8 cellular contexts compared by ENCODE assay signal in genomic region chr13:52450012-52450792, GRCh38. TPM values are rescaled to one million over a fixed set of nuclear protein-coding genes. Genes with fewer than 3 reads are reported as not detected.
A peak's percentile ranks its signal among the peaks of the same experiment; 100 is the strongest.
DNase-seq lines count a peak whose midpoint lies in the region; ATAC-seq and TF ChIP-seq lines count a peak whose summit lies in the region.

TSS of gene VPS36 (minus strand) at chr13:52450634. CDS start at chr13:52450594, 40 bp downstream.

- H3K4me3 ChIP-seq in HUES48 (ENCODE audit: low read depth, low read length) = peak within 1 kb of the TSS; percentile 93
- peak within 1 kb of the TSS; percentile 55 for H3K4me3 ChIP-seq in NT2/D1 (ENCODE audit: insufficient read length, low read depth)
- H3K4me3 ChIP-seq in endodermal cell (ENCODE audit: low read length) = peak within 1 kb of the TSS; percentile 94
- H3K4me3 ChIP-seq in mesodermal cell (ENCODE audit: extremely low read depth, insufficient read depth, low read length, poor library complexity, severe bottlenecking) = peak within 1 kb of the TSS; percentile 69

- H3K27ac Mint-ChIP-seq in Calu3 (ENCODE audit: unreplicated experiment) = peak within 1 kb of the TSS; percentile 71
- H3K27ac Mint-ChIP-seq in endodermal cell = peak within 1 kb of the TSS; percentile 93

- H3K9me3 ChIP-seq in HUES48 (ENCODE audit: control insufficient read depth, insufficient read depth, low read length) = no peaks in the 10 kb centered on the region
- no peaks in the 10 kb centered on the region for H3K9me3 ChIP-seq in NT2/D1 (ENCODE audit: insufficient read depth, low read length)
- no peaks in the 10 kb centered on the region for H3K9me3 ChIP-seq in endodermal cell (ENCODE audit: control insufficient read depth, low read length)
- no peaks in the 10 kb centered on the region for H3K9me3 ChIP-seq in mesodermal cell (ENCODE audit: control insufficient read depth, low read length)

- H3K4me1 ChIP-seq in HUES48 (ENCODE audit: control insufficient read depth, insufficient read depth, low read length) (peaks cover 19% of the 10 kb centered on the region), NT2/D1 (ENCODE audit: insufficient read depth, insufficient read length) (no peaks in the 10 kb centered on the region), endodermal cell (ENCODE audit: control insufficient read depth, insufficient read depth, low read length) (peaks cover 3% of the 10 kb centered on the region), mesodermal cell (ENCODE audit: control insufficient read depth, insufficient read depth, low read length, poor library complexity, severe bottlenecking) (peaks cover 8% of the 10 kb centered on the region)

- H3K27me3 Mint-ChIP-seq in Calu3 (ENCODE audit: unreplicated experiment) (no peaks in the 10 kb centered on the region), endodermal cell (ENCODE audit: insufficient read depth) (no peaks in the 10 kb centered on the region)

- H3K27me3 ChIP-seq in HUES48 (ENCODE audit: control insufficient read depth, insufficient read depth, low read length) (no peaks in the 10 kb centered on the region), NT2/D1 (ENCODE audit: insufficient read depth, insufficient read length) (no peaks in the 10 kb centered on the region), endodermal cell (ENCODE audit: control insufficient read depth, insufficient read depth, low read length, poor library complexity, severe bottlenecking) (no peaks in the 10 kb centered on the region)

- H3K9ac ChIP-seq in HUES48 (ENCODE audit: low read depth, low read length) = peak within 1 kb of the TSS; percentile 84
- peak within 1 kb of the TSS; percentile 72 for H3K9ac ChIP-seq in NT2/D1 (ENCODE audit: insufficient read length, low read depth)
- H3K9ac ChIP-seq in endodermal cell (ENCODE audit: extremely low read depth, low read length, poor library complexity, severe bottlenecking) = peak within 1 kb of the TSS; percentile 50

- H3K4me3 Mint-ChIP-seq in Calu3 (ENCODE audit: low read depth, unreplicated experiment) (peak within 1 kb of the TSS; percentile 82), endodermal cell (peak within 1 kb of the TSS; percentile 83)

- CTCF ChIA-PET in Calu3 (lab: Charles Lee) = interaction anchor here (0.7 to 2.4 kb wide), 8 partner anchors 22 to 681 kb away, joined by 3 to 20 read pairs (median 6); no protein-coding TSS in a partner anchor

- peak; percentile 59 for ATAC-seq in GM21381 (IDR thresholded peaks at IDR 0.05; ENCODE audit: unreplicated experiment)

- no TSS peak for BruUV-seq in Calu3 (replicated peaks; lab: Mats Ljungman, UMichigan)

- H3K9me3 Mint-ChIP-seq in Calu3 (ENCODE audit: low read depth, unreplicated experiment) (no peaks in the 10 kb centered on the region), endodermal cell (no peaks in the 10 kb centered on the region)

- H3K36me3 ChIP-seq in HUES48 (ENCODE audit: control insufficient read depth, insufficient read depth, low read length) (no peaks in the 10 kb centered on the region; the same call in 1 of the 2 replicates), NT2/D1 (ENCODE audit: insufficient read depth, insufficient read length, low read length) (no peaks in the 10 kb centered on the region), endodermal cell (ENCODE audit: control insufficient read depth, insufficient read depth, low read length) (peaks cover 9% of the 10 kb centered on the region), mesodermal cell (ENCODE audit: control insufficient read depth, insufficient read depth, low read length) (peaks cover 15% of the 10 kb centered on the region)

- TF ChIP-seq CTCF in Calu3 (IDR thresholded peaks at IDR 0.05; ENCODE audit: unreplicated experiment) (peak; percentile 96), endodermal cell (conservative IDR thresholded peaks at IDR 0.05) (peak; percentile 100)

- intact Hi-C loops in Calu3 (cut with micrococcal nuclease; ENCODE audit: unreplicated experiment) = loop anchor here (1.0 to 2.0 kb wide), 2 partner anchors 51 to 107 kb away; no protein-coding TSS in a partner anchor

- 0 to 1% methylated on average over 65 to 105 of the region's 105 CpGs for WGBS in endodermal cell (ENCODE audit: insufficient coverage in 1 of 2, insufficient read length in 1 of 2), 2 experiments
- WGBS in mesodermal cell (ENCODE audit: insufficient coverage in 2 of 2), 2 experiments = 0% methylated on average over 78 to 99 of the region's 105 CpGs

- DNase-seq in Calu3 (peak; percentile 98), NT2/D1 (ENCODE audit: low read depth, low spot score) (peak; percentile 81), endodermal cell (peak; percentile 98)
- DNase-seq in activated CD8-positive, alpha-beta memory T cell treated with anti-CD3 and anti-CD28 coated beads, Interleukin-2, amount 50 U/mL, for 1 hour (ENCODE audit: extremely low read depth) = peak; percentile 79
- peak; percentile 86 for DNase-seq in stimulated activated CD8-positive, alpha-beta memory T cell treated with anti-CD3 and anti-CD28 coated beads, Interleukin-15, amount 100 ng/mL, for 4 hours (ENCODE audit: low read depth in 2 of 2)

- H3K27ac ChIP-seq in HUES48 (ENCODE audit: low read depth, low read length) (peak within 1 kb of the TSS; percentile 84), endodermal cell (ENCODE audit: low read depth, low read length) (peak within 1 kb of the TSS; percentile 82), mesodermal cell (ENCODE audit: low read depth, low read length, severe bottlenecking) (peak within 1 kb of the TSS; percentile 91)

- H3K36me3 Mint-ChIP-seq in Calu3 (ENCODE audit: insufficient read depth, unreplicated experiment) (peaks cover 29% of the 10 kb centered on the region), endodermal cell (ENCODE audit: low read depth) (peaks cover 7% of the 10 kb centered on the region)

- H3K4me1 Mint-ChIP-seq in Calu3 (ENCODE audit: low read depth, unreplicated experiment) (peaks cover 25% of the 10 kb centered on the region), endodermal cell (peaks cover 21% of the 10 kb centered on the region)

RNA-seq across cellular contexts. Expression of gene VPS36, which starts in this region (rescaled TPM):
- total RNA-seq in Calu3 (2022) (39.8 and 40.2 TPM in 2 replicates), endodermal cell (10 to 100 TPM; 44.8 to 77.4 TPM)
- polyA plus RNA-seq in endodermal cell (2013, experiment 1 of 2) = 28.1 TPM
- 27.0 TPM for polyA plus RNA-seq in endodermal cell (2013, experiment 2 of 2)
- polyA plus RNA-seq in mesodermal cell (2013, experiment 1 of 2) = 23.9 TPM
- polyA plus RNA-seq in mesodermal cell (2013, experiment 2 of 2) = 24.9 TPM

Comparison
In these comparisons a context has a peak if more than half of its experiments do, and no peak if none do; other contexts are left out.
1. Peak in every context shown above with its lines: DNase-seq, ATAC-seq, H3K4me3 ChIP-seq and H3K27ac ChIP-seq.